ENCODE assay signal across 7 cellular contexts in genomic region chr1:222579316-222579715, GRCh38.
"Had no signal": no experiment of that assay in that cellular context is flagged by ENCODE, and none has a peak within 500 bp of the region (broad histone marks: within the 10 kb centered on the region; RNA-seq: fewer than 3 reads in every experiment).

No MANE protein-coding gene starts in this region.

- H3K4me3 ChIP-seq: K562 had no signal

- ATAC-seq: HepG2, K562 had no signal

- H3K27ac ChIP-seq: HL-60 had no signal

- FAIRE-seq: HepG2, HTR-8/SVneo, K562 had no signal

- DNase-seq: IMR-90, KBM-7, KG1 had no signal
